1 cellular context compared by ENCODE assay signal in genomic region chr20:63831696-63832686, GRCh38.
A peak's percentile ranks its signal among the peaks of the same experiment; 100 is the strongest.
TF ChIP-seq lines count a peak whose summit lies in the region.

No MANE protein-coding gene starts in this region.

TF ChIP-seq in HepG2, 621 proteins besides CTCF, POLR2A, EP300 and RAD21 (continued from another document and continues in another):
- TF ChIP-seq ZBTB40 (IDR thresholded peaks at IDR 0.05), result no peak
- peak; percentile 91 for TF ChIP-seq ZBTB40 (CRISPR knock-in tag; IDR thresholded peaks at IDR 0.05)
- TF ChIP-seq ATF1 (CRISPR knock-in tag; IDR thresholded peaks at IDR 0.05), result no peak
- no peak for TF ChIP-seq LCORL (IDR thresholded peaks at IDR 0.05)
- TF ChIP-seq LCORL (CRISPR knock-in tag; IDR thresholded peaks at IDR 0.05), result peak; percentile 76
- TF ChIP-seq ZNF362 (CRISPR knock-in tag; IDR thresholded peaks at IDR 0.05; ENCODE audit: borderline replicate concordance), result no peak
- TF ChIP-seq NFKB2 (CRISPR knock-in tag; IDR thresholded peaks at IDR 0.05; ENCODE audit: borderline replicate concordance), result peak; percentile 84
- TF ChIP-seq ZNF563 (CRISPR knock-in tag; IDR thresholded peaks at IDR 0.05), result peak; percentile 68; the same call in 1 of the 2 replicates
- no peak for TF ChIP-seq CCAR2 (optimal IDR thresholded peaks at IDR 0.05; ENCODE audit: low read depth, low read length)
- TF ChIP-seq SRF (IDR thresholded peaks at IDR 0.05; ENCODE audit: low read depth, low read length), result no peak
- no peak for TF ChIP-seq SRSF4 (IDR thresholded peaks at IDR 0.05; ENCODE audit: low read depth, low read length, poor library complexity, severe bottlenecking)
- peak; percentile 51; the same call in 1 of the 2 replicates for TF ChIP-seq RBAK (CRISPR knock-in tag; IDR thresholded peaks at IDR 0.05)
- peak; percentile 49 for TF ChIP-seq PRDM15 (CRISPR knock-in tag; IDR thresholded peaks at IDR 0.05)
- peak; percentile 80; the same call in 1 of the 2 replicates for TF ChIP-seq ZNF709 (CRISPR knock-in tag; IDR thresholded peaks at IDR 0.05)
- no peak for TF ChIP-seq ZNF282 (IDR thresholded peaks at IDR 0.05; ENCODE audit: partially characterized antibody)
- no peak; the same call in 1 of the 2 replicates for TF ChIP-seq ZNF136 (CRISPR knock-in tag; IDR thresholded peaks at IDR 0.05; ENCODE audit: low read depth)
- TF ChIP-seq, protein P1, sequence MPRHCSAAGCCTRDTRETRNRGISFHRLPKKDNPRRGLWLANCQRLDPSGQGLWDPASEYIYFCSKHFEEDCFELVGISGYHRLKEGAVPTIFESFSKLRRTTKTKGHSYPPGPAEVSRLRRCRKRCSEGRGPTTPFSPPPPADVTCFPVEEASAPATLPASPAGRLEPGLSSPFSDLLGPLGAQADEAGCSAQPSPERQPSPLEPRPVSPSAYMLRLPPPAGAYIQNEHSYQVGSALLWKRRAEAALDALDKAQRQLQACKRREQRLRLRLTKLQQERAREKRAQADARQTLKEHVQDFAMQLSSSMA (CRISPR knock-in tag; IDR thresholded peaks at IDR 0.05), result peak; percentile 70; the same call in 1 of the 2 replicates
- TF ChIP-seq ZMAT3 (CRISPR knock-in tag; conservative IDR thresholded peaks at IDR 0.05), result no peak; the same call in 1 of the 2 replicates
- TF ChIP-seq CSRNP2 (CRISPR knock-in tag; conservative IDR thresholded peaks at IDR 0.05; ENCODE audit: low read depth), result 0 out of 2 replicates have a peak, but pooled peaks have one; percentile 65
- no peak for TF ChIP-seq ZNF737 (CRISPR knock-in tag; IDR thresholded peaks at IDR 0.05; ENCODE audit: borderline replicate concordance)
- TF ChIP-seq, protein P2, sequence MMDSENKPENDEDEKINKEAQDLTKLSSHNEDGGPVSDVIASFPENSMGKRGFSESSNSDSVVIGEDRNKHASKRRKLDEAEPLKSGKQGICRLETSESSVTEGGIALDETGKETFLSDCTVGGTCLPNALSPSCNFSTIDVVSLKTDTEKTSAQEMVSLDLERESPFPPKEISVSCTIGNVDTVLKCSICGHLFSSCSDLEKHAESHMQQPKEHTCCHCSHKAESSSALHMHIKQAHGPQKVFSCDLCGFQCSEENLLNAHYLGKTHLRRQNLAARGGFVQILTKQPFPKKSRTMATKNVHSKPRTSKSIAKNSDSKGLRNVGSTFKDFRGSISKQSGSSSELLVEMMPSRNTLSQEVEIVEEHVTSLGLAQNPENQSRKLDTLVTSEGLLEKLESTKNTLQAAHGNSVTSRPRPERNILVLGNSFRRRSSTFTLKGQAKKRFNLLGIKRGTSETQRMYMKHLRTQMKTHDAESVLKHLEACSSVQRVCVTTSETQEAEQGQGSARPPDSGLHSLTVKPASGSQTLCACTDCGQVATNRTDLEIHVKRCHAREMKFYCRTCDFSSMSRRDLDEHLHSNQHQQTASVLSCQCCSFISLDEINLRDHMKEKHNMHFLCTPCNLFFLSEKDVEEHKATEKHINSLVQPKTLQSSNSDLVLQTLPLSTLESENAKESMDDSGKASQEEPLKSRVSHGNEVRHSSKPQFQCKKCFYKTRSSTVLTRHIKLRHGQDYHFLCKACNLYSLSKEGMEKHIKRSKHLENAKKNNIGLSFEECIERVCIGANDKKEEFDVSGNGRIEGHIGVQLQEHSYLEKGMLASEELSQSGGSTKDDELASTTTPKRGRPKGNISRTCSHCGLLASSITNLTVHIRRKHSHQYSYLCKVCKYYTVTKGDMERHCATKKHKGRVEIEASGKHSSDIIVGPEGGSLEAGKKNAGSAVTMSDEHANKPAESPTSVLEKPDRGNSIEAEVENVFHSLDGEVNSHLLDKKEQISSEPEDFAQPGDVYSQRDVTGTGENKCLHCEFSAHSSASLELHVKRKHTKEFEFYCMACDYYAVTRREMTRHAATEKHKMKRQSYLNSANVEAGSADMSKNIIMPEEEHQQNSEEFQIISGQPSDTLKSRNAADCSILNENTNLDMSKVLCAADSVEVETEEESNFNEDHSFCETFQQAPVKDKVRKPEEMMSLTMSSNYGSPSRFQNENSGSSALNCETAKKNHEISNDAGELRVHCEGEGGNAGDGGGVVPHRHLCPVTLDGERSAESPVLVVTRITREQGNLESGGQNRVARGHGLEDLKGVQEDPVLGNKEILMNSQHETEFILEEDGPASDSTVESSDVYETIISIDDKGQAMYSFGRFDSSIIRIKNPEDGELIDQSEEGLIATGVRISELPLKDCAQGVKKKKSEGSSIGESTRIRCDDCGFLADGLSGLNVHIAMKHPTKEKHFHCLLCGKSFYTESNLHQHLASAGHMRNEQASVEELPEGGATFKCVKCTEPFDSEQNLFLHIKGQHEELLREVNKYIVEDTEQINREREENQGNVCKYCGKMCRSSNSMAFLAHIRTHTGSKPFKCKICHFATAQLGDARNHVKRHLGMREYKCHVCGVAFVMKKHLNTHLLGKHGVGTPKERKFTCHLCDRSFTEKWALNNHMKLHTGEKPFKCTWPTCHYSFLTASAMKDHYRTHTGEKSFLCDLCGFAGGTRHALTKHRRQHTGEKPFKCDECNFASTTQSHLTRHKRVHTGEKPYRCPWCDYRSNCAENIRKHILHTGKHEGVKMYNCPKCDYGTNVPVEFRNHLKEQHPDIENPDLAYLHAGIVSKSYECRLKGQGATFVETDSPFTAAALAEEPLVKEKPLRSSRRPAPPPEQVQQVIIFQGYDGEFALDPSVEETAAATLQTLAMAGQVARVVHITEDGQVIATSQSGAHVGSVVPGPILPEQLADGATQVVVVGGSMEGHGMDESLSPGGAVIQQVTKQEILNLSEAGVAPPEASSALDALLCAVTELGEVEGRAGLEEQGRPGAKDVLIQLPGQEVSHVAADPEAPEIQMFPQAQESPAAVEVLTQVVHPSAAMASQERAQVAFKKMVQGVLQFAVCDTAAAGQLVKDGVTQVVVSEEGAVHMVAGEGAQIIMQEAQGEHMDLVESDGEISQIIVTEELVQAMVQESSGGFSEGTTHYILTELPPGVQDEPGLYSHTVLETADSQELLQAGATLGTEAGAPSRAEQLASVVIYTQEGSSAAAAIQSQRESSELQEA (CRISPR knock-in tag; IDR thresholded peaks at IDR 0.05; ENCODE audit: not compliant biosample characterization), result peak; percentile 82
- TF ChIP-seq ZSCAN12 (CRISPR knock-in tag; IDR thresholded peaks at IDR 0.05), result no peak
- TF ChIP-seq PRPF4 (IDR thresholded peaks at IDR 0.05; ENCODE audit: low read depth, low read length, poor library complexity, severe bottlenecking), result no peak
- TF ChIP-seq, protein P3, sequence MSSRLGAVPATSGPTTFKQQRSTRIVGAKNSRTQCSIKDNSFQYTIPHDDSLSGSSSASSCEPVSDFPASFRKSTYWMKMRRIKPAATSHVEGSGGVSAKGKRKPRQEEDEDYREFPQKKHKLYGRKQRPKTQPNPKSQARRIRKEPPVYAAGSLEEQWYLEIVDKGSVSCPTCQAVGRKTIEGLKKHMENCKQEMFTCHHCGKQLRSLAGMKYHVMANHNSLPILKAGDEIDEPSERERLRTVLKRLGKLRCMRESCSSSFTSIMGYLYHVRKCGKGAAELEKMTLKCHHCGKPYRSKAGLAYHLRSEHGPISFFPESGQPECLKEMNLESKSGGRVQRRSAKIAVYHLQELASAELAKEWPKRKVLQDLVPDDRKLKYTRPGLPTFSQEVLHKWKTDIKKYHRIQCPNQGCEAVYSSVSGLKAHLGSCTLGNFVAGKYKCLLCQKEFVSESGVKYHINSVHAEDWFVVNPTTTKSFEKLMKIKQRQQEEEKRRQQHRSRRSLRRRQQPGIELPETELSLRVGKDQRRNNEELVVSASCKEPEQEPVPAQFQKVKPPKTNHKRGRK (CRISPR knock-in tag; IDR thresholded peaks at IDR 0.05), result peak; percentile 55; the same call in 1 of the 2 replicates
- TF ChIP-seq FOSL2 (CRISPR knock-in tag; IDR thresholded peaks at IDR 0.05), result no peak; the same call in 1 of the 2 replicates
- TF ChIP-seq ZNF34 (CRISPR knock-in tag; IDR thresholded peaks at IDR 0.05; ENCODE audit: borderline replicate concordance), result no peak
